Comparison of ENCODE assay signal across 8 cellular contexts in genomic region chr19:17441241-17442135, GRCh38. TPM values are rescaled to one million over a fixed set of nuclear protein-coding genes. Genes with fewer than 3 reads are reported as not detected.
A peak's percentile ranks its signal among the peaks of the same experiment; 100 is the strongest.
DNase-seq lines count a peak whose midpoint lies in the region; ATAC-seq, FAIRE-seq and TF ChIP-seq lines count a peak whose summit lies in the region.

No MANE protein-coding gene starts in this region.

- peak; percentile 27 for DNase-seq in stimulated activated CD4-positive, alpha-beta T cell treated with anti-CD3 and anti-CD28 coated beads, Interleukin-15, amount 100 ng/mL, for 24 hours
- no peak for DNase-seq in stimulated activated CD4-positive, alpha-beta T cell treated with anti-CD3 and anti-CD28 coated beads, Interleukin-4, amount 100 ng/mL, for 1 hour
- DNase-seq in RCC 7860 (ENCODE audit: low spot score): peak; percentile 13
- peak; percentile 74 for DNase-seq in endodermal cell
- DNase-seq in neural crest cell (ENCODE audit: low read depth, low spot score): peak; percentile 31
- DNase-seq in substantia nigra (lab: John Stamatoyannopoulos, UW): no peak
- no peak for DNase-seq in GM19240 (ENCODE audit: insufficient read length, low spot score)

- H3K4me3 ChIP-seq in endodermal cell (ENCODE audit: low read length): no peak overlapping the region

- WGBS in endodermal cell (ENCODE audit: insufficient coverage in 1 of 2, insufficient read length in 1 of 2), 2 experiments: 56 to 78% methylated on average over 3 to 8 of the region's 8 CpGs

- H3K27me3 ChIP-seq in endodermal cell (ENCODE audit: control insufficient read depth, insufficient read depth, low read length, poor library complexity, severe bottlenecking): peaks cover 5% of the 10 kb centered on the region

- no peaks in the 10 kb centered on the region for H3K4me1 Mint-ChIP-seq in endodermal cell
- H3K4me1 Mint-ChIP-seq in neural crest cell: peaks cover 7% of the 10 kb centered on the region

- H3K9me3 Mint-ChIP-seq in endodermal cell (peaks cover 8% of the 10 kb centered on the region), neural crest cell (no peaks in the 10 kb centered on the region)

- ATAC-seq in HG03196 (IDR thresholded peaks at IDR 0.05; ENCODE audit: unreplicated experiment): no peak

- no peak for FAIRE-seq in RCC 7860 (lab: Jason Lieb, UNC)

- H3K27ac Mint-ChIP-seq in endodermal cell (no peak overlapping the region), neural crest cell (ENCODE audit: unreplicated experiment) (no peak overlapping the region)

- no peaks in the 10 kb centered on the region for H3K9me3 ChIP-seq in endodermal cell (ENCODE audit: control insufficient read depth, low read length)

- no peak overlapping the region for H3K27ac ChIP-seq in endodermal cell (ENCODE audit: low read depth, low read length)
- no peak overlapping the region for H3K27ac ChIP-seq in substantia nigra (ENCODE audit: low read depth, low read length, poor library complexity, severe bottlenecking)

- H3K4me3 Mint-ChIP-seq in endodermal cell (no peak overlapping the region), neural crest cell (peak overlapping the region; percentile 31)

- peak; percentile 80 for TF ChIP-seq CTCF in endodermal cell (conservative IDR thresholded peaks at IDR 0.05)
- peak; percentile 66 for TF ChIP-seq CTCF in neural crest cell (conservative IDR thresholded peaks at IDR 0.05)

- no peaks in the 10 kb centered on the region for H3K4me1 ChIP-seq in endodermal cell (ENCODE audit: control insufficient read depth, insufficient read depth, low read length)

- H3K27me3 Mint-ChIP-seq in endodermal cell (ENCODE audit: insufficient read depth) (peaks cover 3% of the 10 kb centered on the region), neural crest cell (ENCODE audit: low read depth) (peaks cover 5% of the 10 kb centered on the region)

- no peak overlapping the region for H3K9ac ChIP-seq in endodermal cell (ENCODE audit: extremely low read depth, low read length, poor library complexity, severe bottlenecking)

- no peaks in the 10 kb centered on the region for H3K36me3 Mint-ChIP-seq in endodermal cell (ENCODE audit: low read depth)
- H3K36me3 Mint-ChIP-seq in neural crest cell (ENCODE audit: low read depth): peaks cover 3% of the 10 kb centered on the region

- no peaks in the 10 kb centered on the region for H3K36me3 ChIP-seq in endodermal cell (ENCODE audit: control insufficient read depth, insufficient read depth, low read length)

RNA-seq across cellular contexts. Expression of gene TMEM221, which starts 7.0 kb away (rescaled TPM):
- 1 to 10 TPM; 3.5 to 4.8 TPM for total RNA-seq in endodermal cell
- polyA plus RNA-seq in endodermal cell (2013, experiment 1 of 2): 2.2 TPM
- polyA plus RNA-seq in endodermal cell (2013, experiment 2 of 2): 2.0 TPM
- total RNA-seq in neural crest cell: 0.71 and 0.96 TPM in 2 replicates

RNA-seq across cellular contexts. Expression of gene NXNL1, which starts 19.2 kb away (rescaled TPM):
- total RNA-seq in endodermal cell: not detected
- polyA plus RNA-seq in endodermal cell (2013, experiment 1 of 2): not detected
- not detected for polyA plus RNA-seq in endodermal cell (2013, experiment 2 of 2)
- total RNA-seq in neural crest cell: not detected in 2 replicates

RNA-seq across cellular contexts. Expression of gene MVB12A, which starts 21.6 kb away (rescaled TPM):
- total RNA-seq in endodermal cell (10 to 100 TPM; 63.1 to 64.8 TPM), neural crest cell (47.6 and 48.1 TPM in 2 replicates)
- polyA plus RNA-seq in endodermal cell (2013, experiment 1 of 2): 58.8 TPM
- polyA plus RNA-seq in endodermal cell (2013, experiment 2 of 2): 56.2 TPM

RNA-seq across cellular contexts. Expression of gene SLC27A1, which starts 28.8 kb away (rescaled TPM):
- total RNA-seq in endodermal cell: 10 to 100 TPM; 11.8 to 16.9 TPM
- polyA plus RNA-seq in endodermal cell (2013, experiment 1 of 2): 15.4 TPM
- 12.7 TPM for polyA plus RNA-seq in endodermal cell (2013, experiment 2 of 2)
- total RNA-seq in neural crest cell: 17.4 and 17.9 TPM in 2 replicates

RNA-seq across cellular contexts. Expression of gene BST2, which starts 36.1 kb away (rescaled TPM):
- total RNA-seq in endodermal cell: 100 to 1,000 TPM in 1 of 2 donors, 10 to 100 TPM in 1; 50.8 to 147 TPM
- polyA plus RNA-seq in endodermal cell (2013, experiment 1 of 2): 73.3 TPM
- 80.2 TPM for polyA plus RNA-seq in endodermal cell (2013, experiment 2 of 2)
- not detected in 2 replicates for total RNA-seq in neural crest cell

Comparison
In these comparisons a context has a peak if more than half of its experiments do, and no peak if none do; other contexts are left out.
1. DNase-seq: peak in stimulated activated CD4-positive, alpha-beta T cell treated with anti-CD3 and anti-CD28 coated beads, Interleukin-15, amount 100 ng/mL, for 24 hours (single experiment), RCC 7860 (single experiment), endodermal cell (single experiment) and neural crest cell (single experiment); none in stimulated activated CD4-positive, alpha-beta T cell treated with anti-CD3 and anti-CD28 coated beads, Interleukin-4, amount 100 ng/mL, for 1 hour (single experiment), substantia nigra (0 of 49) and GM19240 (single experiment).